ENCODE assay signal across 8 cellular contexts in genomic region chr22:42621505-42622002, GRCh38. TPM values are rescaled to one million over a fixed set of nuclear protein-coding genes. Genes with fewer than 3 reads are reported as not detected.
A peak's percentile ranks its signal among the peaks of the same experiment; 100 is the strongest.
DNase-seq lines count a peak whose midpoint lies in the region; ATAC-seq and TF ChIP-seq lines count a peak whose summit lies in the region.

No MANE protein-coding gene starts in this region.

- peaks cover 6 to 10% of the 10 kb centered on the region in 2 donors for H3K4me1 ChIP-seq in adrenal gland (replicated peaks in 1 of 2)
- peaks cover 3% of the 10 kb centered on the region for H3K4me1 ChIP-seq in right cardiac atrium (ENCODE audit: control insufficient read depth, insufficient read depth, low read length)
- H3K4me1 ChIP-seq in smooth muscle cell (ENCODE audit: low read depth), result no peaks in the 10 kb centered on the region

- H3K9ac ChIP-seq in smooth muscle cell (ENCODE audit: low read depth), result no peak overlapping the region

- H3K36me3 Mint-ChIP-seq in CD14-positive monocyte, result peaks cover 36 to 71% of the 10 kb centered on the region in 2 donors

- H3F3A ChIP-seq in smooth muscle cell (ENCODE audit: low read depth), result peaks cover 10% of the 10 kb centered on the region

- peak overlapping the region in 2 of 7 donors; percentile 15 to 33 for H3K27ac Mint-ChIP-seq in CD14-positive monocyte

- H3K4me1 Mint-ChIP-seq in CD14-positive monocyte, result peaks cover 19% of the 10 kb centered on the region

- no peaks in the 10 kb centered on the region for H3K79me2 ChIP-seq in smooth muscle cell (ENCODE audit: low read depth)

- no peak overlapping the region for H3K4me2 ChIP-seq in smooth muscle cell

- H3K27me3 ChIP-seq in H7 (ENCODE audit: control insufficient read depth, insufficient read depth, low read length) (no peaks in the 10 kb centered on the region), adrenal gland (no peaks in the 10 kb centered on the region), right cardiac atrium (ENCODE audit: control insufficient read depth, insufficient read depth) (no peaks in the 10 kb centered on the region), smooth muscle cell (ENCODE audit: low read depth) (no peaks in the 10 kb centered on the region)

- H2AFZ ChIP-seq in smooth muscle cell (ENCODE audit: low read depth), result no peak overlapping the region

- H3K4me3 Mint-ChIP-seq in CD14-positive monocyte, result no peak overlapping the region

- 23 to 66% (median 51%) methylated on average over 2 to 11 of the region's 11 CpGs for WGBS in adrenal gland, 4 donors
- 46% methylated on average over 11 of the region's 11 CpGs for WGBS in right cardiac atrium
- 58% methylated on average over 11 of the region's 11 CpGs for WGBS in smooth muscle cell (ENCODE audit: low lambda C conversion rate)

- peak; percentile 52 to 56 for ATAC-seq in right cardiac atrium

- peak overlapping the region in 4 of 5 donors; percentile 27 to 82 (median 54) for H3K27ac ChIP-seq in adrenal gland
- no peak overlapping the region for H3K27ac ChIP-seq in right cardiac atrium (ENCODE audit: low read length)
- H3K27ac ChIP-seq in smooth muscle cell (ENCODE audit: low read depth), result no peak overlapping the region

- TF ChIP-seq POLR2A in adrenal gland (IDR thresholded peaks at IDR 0.05), result no peak

- peaks cover 16% of the 10 kb centered on the region for H4K20me1 ChIP-seq in smooth muscle cell (ENCODE audit: low read depth)

- TF ChIP-seq CTCF in CD14-positive monocyte (IDR thresholded peaks at IDR 0.05), result peak; percentile 87
- TF ChIP-seq CTCF in adrenal gland (IDR thresholded peaks at IDR 0.05), result peak; percentile 69 to 90 (median 86)
- TF ChIP-seq CTCF in smooth muscle cell (IDR thresholded peaks at IDR 0.05; ENCODE audit: borderline replicate concordance, insufficient read depth, poor library complexity, severe bottlenecking), result peak; percentile 81

- H3K4me3 ChIP-seq in H7 (ENCODE audit: insufficient read depth, low read depth, low read length) (no peak overlapping the region), adrenal gland (no peak overlapping the region), right cardiac atrium (ENCODE audit: low read length) (no peak overlapping the region), smooth muscle cell (no peak overlapping the region)

- H3K36me3 ChIP-seq in H7 (replicated peaks; ENCODE audit: control insufficient read depth, insufficient read depth, low read length) (peaks cover 7% of the 10 kb centered on the region), adrenal gland (replicated peaks in 1 of 2) (peaks cover 0 to 54% of the 10 kb centered on the region in 2 donors), smooth muscle cell (ENCODE audit: low read depth) (no peaks in the 10 kb centered on the region)

- H3K9me3 Mint-ChIP-seq in CD14-positive monocyte, result peaks cover 0 to 2% (median 0%) of the 10 kb centered on the region in 7 donors

- intact Hi-C loops in CD14-positive monocyte (cut with micrococcal nuclease) (no loop called here), adrenal gland (cut with DNase I) (no loop called here), right cardiac atrium (cut with DNase I) (no loop called here)

- no peak for DNase-seq in CD14-positive monocyte (ENCODE audit: low spot score)
- DNase-seq in H7, result peak; percentile 99
- DNase-seq in SK-N-DZ (ENCODE audit: low spot score), result peak; percentile 70
- DNase-seq in adrenal gland, result peak; percentile 72 to 87 (median 82)
- peak; percentile 77 to 90 (median 88) for DNase-seq in right cardiac atrium
- peak; percentile 29 for DNase-seq in smooth muscle cell (lab: John Stamatoyannopoulos, UW; ENCODE audit: unreplicated experiment)
- DNase-seq in DMS79 treated with DMSO at 0.1 percent for 48 hours (lab: John Stamatoyannopoulos, UW), result no peak
- no peak for DNase-seq in NCI-H524 treated with DMSO at 0.1 percent for 48 hours (lab: John Stamatoyannopoulos, UW)

- H3K9me3 ChIP-seq in adrenal gland (replicated peaks in 1 of 3) (no peaks in the 10 kb centered on the region), right cardiac atrium (ENCODE audit: control insufficient read depth, low read length) (no peaks in the 10 kb centered on the region), smooth muscle cell (replicated peaks; ENCODE audit: low read depth) (no peaks in the 10 kb centered on the region)

- peaks cover 0 to 3% (median 0%) of the 10 kb centered on the region in 3 donors for H3K27me3 Mint-ChIP-seq in CD14-positive monocyte (ENCODE audit: low read depth in 3 of 3)

RNA-seq across cellular contexts. Expression of gene POLDIP3, which starts 6.9 kb away (rescaled TPM):
- polyA plus RNA-seq in CD14-positive monocyte (10 to 100 TPM; 53.8 to 55.3 TPM), adrenal gland (10 to 100 TPM; 18.7 to 66.1 (median 24.1) TPM), right cardiac atrium (20.8 TPM), smooth muscle cell (45.5 and 49.4 TPM in 2 replicates)
- 43.2 and 47.9 TPM in 2 replicates for total RNA-seq in H7 (2014; rRNA removed; shearing (Covaris generic))
- 55.6 and 60.6 TPM in 2 replicates for polyA plus RNA-seq in SK-N-DZ (2014; cell fraction: cytosol; rRNA removed)
- polyA plus RNA-seq in SK-N-DZ (2014; cell fraction: nucleus; rRNA removed), result 39.9 and 52.2 TPM in 2 replicates
- total RNA-seq in adrenal gland (10 to 100 TPM; 32.1 to 80.2 (median 54.5) TPM), right cardiac atrium (10 to 100 TPM; 33.2 to 44.7 (median 38.7) TPM), smooth muscle cell (27.8 and 31.1 TPM in 2 replicates)

RNA-seq across cellular contexts. Expression of gene ATP5MGL, which starts 18.8 kb away (rescaled TPM):
- under 1 TPM in 1 of 2 donors, not detected in 1; 0.26 TPM for polyA plus RNA-seq in CD14-positive monocyte
- total RNA-seq in H7 (2014; rRNA removed; shearing (Covaris generic)), result 0.42 TPM in 1 of 2 replicates, not detected in the other
- not detected in 2 replicates for polyA plus RNA-seq in SK-N-DZ (2014; cell fraction: cytosol; rRNA removed)
- polyA plus RNA-seq in SK-N-DZ (2014; cell fraction: nucleus; rRNA removed), result not detected in 2 replicates
- under 1 TPM in 4 of 8 donors, not detected in 4; 0.31 to 0.86 (median 0.57) TPM for total RNA-seq in adrenal gland
- not detected for polyA plus RNA-seq in adrenal gland
- total RNA-seq in right cardiac atrium, result 1 to 10 TPM in 1 of 4 donors, under 1 TPM in 2, not detected in 1; 0.40 to 1.1 (median 0.47) TPM
- 0.16 TPM for polyA plus RNA-seq in right cardiac atrium
- total RNA-seq in smooth muscle cell, result 1.3 and 2.8 TPM in 2 replicates
- polyA plus RNA-seq in smooth muscle cell, result 0.41 TPM in 1 of 2 replicates, not detected in the other

RNA-seq across cellular contexts. Expression of gene CYB5R3, which starts 27.6 kb away (rescaled TPM):
- polyA plus RNA-seq in CD14-positive monocyte (10 to 100 TPM; 54.0 to 76.4 TPM), adrenal gland (100 to 1,000 TPM; 101 to 313 (median 201) TPM), right cardiac atrium (322 TPM), smooth muscle cell (321 and 365 TPM in 2 replicates)
- 75.6 and 86.8 TPM in 2 replicates for total RNA-seq in H7 (2014; rRNA removed; shearing (Covaris generic))
- 55.6 and 62.0 TPM in 2 replicates for polyA plus RNA-seq in SK-N-DZ (2014; cell fraction: cytosol; rRNA removed)
- 24.7 and 29.8 TPM in 2 replicates for polyA plus RNA-seq in SK-N-DZ (2014; cell fraction: nucleus; rRNA removed)
- total RNA-seq in adrenal gland (100 to 1,000 TPM; 187 to 578 (median 365) TPM), right cardiac atrium (100 to 1,000 TPM; 343 to 487 (median 377) TPM), smooth muscle cell (76.8 and 78.2 TPM in 2 replicates)

Comparison
In these comparisons a context has a peak if more than half of its experiments do, and no peak if none do; other contexts are left out.
1. DNase-seq: peak in H7 (single experiment), SK-N-DZ (single experiment), adrenal gland (7 of 7), right cardiac atrium (3 of 3) and smooth muscle cell (single experiment); none in CD14-positive monocyte (single experiment), DMS79 treated with DMSO at 0.1 percent for 48 hours (single experiment) and NCI-H524 treated with DMSO at 0.1 percent for 48 hours (single experiment).
2. H3K27ac ChIP-seq: peak in adrenal gland (4 of 5); none in right cardiac atrium (single experiment) and smooth muscle cell (single experiment).
3. Peak in every context shown above with its lines, with median percentiles within 50 percentile points of each other: CTCF ChIP-seq.